Comparison of ENCODE assay signal across 30 cellular contexts in the genomic region with DNA sequence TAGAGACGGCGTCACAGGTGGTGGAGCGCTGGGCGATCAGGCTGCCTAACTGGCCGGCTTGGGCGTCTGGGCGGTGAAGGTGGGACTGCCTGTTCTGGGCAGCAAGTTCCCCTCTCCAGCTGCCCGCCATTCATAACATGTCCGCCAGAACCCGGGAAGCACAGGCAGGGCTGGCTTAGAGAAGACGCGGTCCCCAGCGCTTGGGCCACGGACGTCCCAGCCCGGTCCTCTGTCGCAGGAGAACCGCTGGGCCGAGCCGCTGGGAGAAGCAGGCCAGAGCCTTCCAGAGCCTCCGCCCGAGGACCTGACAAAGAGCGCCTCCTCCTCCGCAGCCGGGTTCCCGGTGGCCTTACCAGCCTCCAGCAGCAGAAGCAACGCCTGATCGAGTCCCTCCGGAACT. TPM values are rescaled to one million over a fixed set of nuclear protein-coding genes. Genes with fewer than 3 reads are reported as not detected.
"Had no signal": no experiment of that assay in that cellular context is flagged by ENCODE, and none has a peak within 500 bp of the region (broad histone marks: within the 10 kb centered on the region; RNA-seq: fewer than 3 reads in every experiment).

No MANE protein-coding gene starts in this region.

- DNase-seq: activated CD4-positive, alpha-beta T cell treated with anti-CD3 and anti-CD28 coated beads for 1 hour; activated CD4-positive, alpha-beta T cell treated with anti-CD3 and anti-CD28 coated beads, Interleukin-2, amount 50 U/mL, for 1 hour; activated CD8-positive, alpha-beta T cell treated with anti-CD3 and anti-CD28 coated beads, Interleukin-2, amount 10 ng/mL, durations not matched to agents 7 days and 5 days; activated gamma-delta T cell treated with Interleukin-2 at 50 U/mL for 16 hours; brain microvascular endothelial cell; caudate nucleus; dermis blood vessel endothelial cell; effector CD8-positive, alpha-beta T cell; head of caudate nucleus; hypothalamus; islet precursor cell; left cardiac atrium; mesenchymal stem cell; mucosa of descending colon; retina; stimulated activated CD4-positive, alpha-beta T cell treated with anti-CD3 and anti-CD28 coated beads, Interleukin-4, amount 100 ng/mL, for 24 hours; stimulated activated naive CD4-positive, alpha-beta T cell treated with Interleukin-2 at 50 U/mL for 16 hours; T-cell; thyroid gland; WERI-Rb-1 had no signal

- H3K4me3 ChIP-seq: ascending aorta, esophagus muscularis mucosa, mucosa of descending colon, thyroid gland had no signal

- H3K4me1 Mint-ChIP-seq: activated naive CD4-positive, alpha-beta T cell treated with anti-CD3 and anti-CD28 coated beads, Interleukin-2, amount 50 U/mL, for 24 hours; T-cell had no signal

- H3K36me3 Mint-ChIP-seq: activated naive CD4-positive, alpha-beta T cell treated with anti-CD3 and anti-CD28 coated beads, Interleukin-2, amount 50 U/mL, for 24 hours; T-cell had no signal

- H3K4me3 Mint-ChIP-seq: activated CD8-positive, alpha-beta T cell treated with anti-CD3 and anti-CD28 coated beads, Interleukin-2, amount 10 ng/mL, durations not matched to agents 7 days and 5 days; activated naive CD4-positive, alpha-beta T cell treated with anti-CD3 and anti-CD28 coated beads, Interleukin-2, amount 50 U/mL, for 24 hours; T-cell; T-helper 2 cell treated with Interferon-gamma antibody and Interleukin-4, amounts not matched to agents 5 μg/mL and 100 μg/mL, for 36 hours had no signal

- H3K27ac Mint-ChIP-seq: activated CD8-positive, alpha-beta T cell treated with anti-CD3 and anti-CD28 coated beads, Interleukin-2, amount 10 ng/mL, durations not matched to agents 7 days and 5 days; activated naive CD4-positive, alpha-beta T cell treated with anti-CD3 and anti-CD28 coated beads, Interleukin-2, amount 50 U/mL, for 24 hours; T-cell; T-helper 2 cell treated with Interferon-gamma antibody and Interleukin-4, amounts not matched to agents 5 μg/mL and 100 μg/mL, for 36 hours had no signal

- ATAC-seq: activated CD8-positive, alpha-beta T cell treated with anti-CD3 and anti-CD28 coated beads, Interleukin-2, amount 10 ng/mL, durations not matched to agents 7 days and 5 days; left cardiac atrium; mucosa of descending colon; T-cell had no signal

- FAIRE-seq: endothelial cell of umbilical vein, frontal cortex had no signal

- H3K27ac ChIP-seq: ascending aorta, brain microvascular endothelial cell, esophagus muscularis mucosa, thyroid gland, WERI-Rb-1 had no signal

- H3K36me3 ChIP-seq: ascending aorta, brain microvascular endothelial cell, esophagus muscularis mucosa, thyroid gland, WERI-Rb-1 had no signal

- H3K4me1 ChIP-seq: ascending aorta, esophagus muscularis mucosa, thyroid gland had no signal

- H3K27me3 ChIP-seq: ascending aorta had no signal

- H3K9me3 ChIP-seq: ascending aorta, esophagus muscularis mucosa, mucosa of descending colon, thyroid gland had no signal

- H3K9me3 Mint-ChIP-seq: activated naive CD4-positive, alpha-beta T cell treated with anti-CD3 and anti-CD28 coated beads, Interleukin-2, amount 50 U/mL, for 24 hours; T-cell; T-helper 2 cell treated with Interferon-gamma antibody and Interleukin-4, amounts not matched to agents 5 μg/mL and 100 μg/mL, for 36 hours had no signal

RNA-seq across cellular contexts. Expression of a gene that starts 15.2 kb away (rescaled TPM):
- total RNA-seq: activated CD8-positive, alpha-beta T cell treated with anti-CD3 and anti-CD28 coated beads, Interleukin-2, amount 10 ng/mL, durations not matched to agents 7 days and 5 days; ascending aorta; dermis blood vessel endothelial cell; endothelial cell of umbilical vein; esophagus muscularis mucosa; frontal cortex; lower leg skin; posterior vena cava; subcutaneous adipose tissue; T-cell; thyroid gland had no signal
- polyA plus RNA-seq: endothelial cell of umbilical vein, neural cell had no signal
